In genomic region chr9:131739988-131740648, GRCh38 we compare ENCODE assay signal across 8 cellular contexts. TPM values are rescaled to one million over a fixed set of nuclear protein-coding genes. Genes with fewer than 3 reads are reported as not detected.
DNase-seq lines count a peak whose midpoint lies in the region; FAIRE-seq and TF ChIP-seq lines count a peak whose summit lies in the region.

Gene RAPGEF1 (minus strand): TSS chr9:131740076. CDS start chr9:131739830, 246 bp downstream.

- no peaks in the 10 kb centered on the region for H3K9me3 ChIP-seq in endothelial cell of umbilical vein (replicated peaks; ENCODE audit: control insufficient read depth, insufficient read depth, low read length)
- no peaks in the 10 kb centered on the region for H3K9me3 ChIP-seq in mucosa of rectum (ENCODE audit: control insufficient read depth in 2 of 2, low read length in 2 of 2)

- H4K20me1 ChIP-seq in endothelial cell of umbilical vein (replicated peaks; ENCODE audit: control insufficient read depth, extremely low read depth, insufficient read depth, low read length) = no peaks in the 10 kb centered on the region

- intact Hi-C loops in endothelial cell of umbilical vein (cut with micrococcal nuclease) = loop anchor here (1.0 kb wide), 2 partner anchors 84 to 149 kb away; no protein-coding TSS in a partner anchor

- CTCF ChIA-PET in endothelial cell of umbilical vein (lab: Charles Lee) = interaction anchor here (0.7 to 10.0 kb wide), 22 partner anchors 12 to 237 kb away, joined by 3 to 89 read pairs (median 4); no protein-coding TSS in a partner anchor

- H3K9ac ChIP-seq in endothelial cell of umbilical vein (replicated peaks; ENCODE audit: extremely low read depth, insufficient read depth, low read length) = peak within 1 kb of the TSS; percentile 90
- peak within 1 kb of the TSS; percentile 80 to 87 for H3K9ac ChIP-seq in mucosa of rectum (ENCODE audit: low read depth in 1 of 2, low read length in 2 of 2)

- peaks cover 42% of the 10 kb centered on the region for H3K79me2 ChIP-seq in endothelial cell of umbilical vein (ENCODE audit: control insufficient read depth, insufficient read depth, low read length)

- POLR2A ChIA-PET in endothelial cell of umbilical vein (lab: Charles Lee) = interaction anchor here (0.7 kb wide), 1 partner anchor 391 kb away, joined by 3 read pairs; no protein-coding TSS in a partner anchor

- H3K4me2 ChIP-seq in endothelial cell of umbilical vein (ENCODE audit: insufficient read depth, low read length) = peak within 1 kb of the TSS; percentile 90

- H3K4me1 ChIP-seq in endothelial cell of umbilical vein (ENCODE audit: control insufficient read depth, extremely low read depth, insufficient read depth, low read length) (peaks cover 32% of the 10 kb centered on the region), mucosa of rectum (ENCODE audit: control insufficient read depth in 2 of 2, insufficient read depth in 2 of 2, low read length in 2 of 2) (peaks cover 32 to 33% of the 10 kb centered on the region in 2 donors)

- no TSS peak for BruUV-seq in endothelial cell of umbilical vein (replicated peaks; lab: Mats Ljungman, UMichigan)

- TF ChIP-seq CTCF in GM12865 (IDR thresholded peaks at IDR 0.05; ENCODE audit: insufficient read depth, low read depth, low read length, missing control alignments) (peak; percentile 88), HFF-Myc (IDR thresholded peaks at IDR 0.05; ENCODE audit: low read depth, low read length, missing control alignments) (peak; percentile 67), endothelial cell of umbilical vein (IDR thresholded peaks at IDR 0.05; ENCODE audit: extremely low read depth in 1 of 2, insufficient read depth in 1 of 2, low read depth in 1 of 2, low read length in 2 of 2) (peak; percentile 75 to 77)

- dilution Hi-C loops in endothelial cell of umbilical vein (cut with MboI; ENCODE audit: extremely low pct_ligation_motif_present, low sequenced_read_pairs) = no loop called here

- no peaks in the 10 kb centered on the region for H3K9me1 ChIP-seq in endothelial cell of umbilical vein (replicated peaks; ENCODE audit: control insufficient read depth, extremely low read depth, insufficient read depth, low read length)

- H2AFZ ChIP-seq in endothelial cell of umbilical vein (ENCODE audit: low read depth, low read length) = no peak within 1 kb of the TSS

- peak within 1 kb of the TSS; percentile 73 for H3K27ac ChIP-seq in endothelial cell of umbilical vein (ENCODE audit: insufficient read depth, low read depth, low read length)
- H3K27ac ChIP-seq in mucosa of rectum (ENCODE audit: low read depth in 2 of 2, low read length in 2 of 2) = peak within 1 kb of the TSS; percentile 82 to 83

- DNase-seq in GM12865 (ENCODE audit: low read depth) (peak; percentile 73), HFF-Myc (ENCODE audit: extremely low read depth, low read depth) (no peak), NCI-H2171 (lab: John Stamatoyannopoulos, UW) (peak; percentile 76), endothelial cell of umbilical vein (ENCODE audit: low read depth, low spot score) (no peak), DMS114 treated with DMSO at 0.1 percent for 48 hours (lab: John Stamatoyannopoulos, UW; ENCODE audit: unreplicated experiment) (no peak)
- DNase-seq in activated CD8-positive, alpha-beta memory T cell treated with anti-CD3 and anti-CD28 coated beads, Interleukin-2, amount 50 U/mL, for 4 hours = peak; percentile 85
- DNase-seq in stimulated activated CD8-positive, alpha-beta memory T cell treated with anti-CD3 and anti-CD28 coated beads, Interleukin-4, amount 100 ng/mL, for 48 hours = peak; percentile 92

- no peak for TF ChIP-seq POLR2A in endothelial cell of umbilical vein (IDR thresholded peaks at IDR 0.05; ENCODE audit: low read depth, low read length)

- H3K4me3 ChIP-seq in GM12865 (ENCODE audit: low read depth, low read length) (peak within 1 kb of the TSS; percentile 65), HFF-Myc (replicated peaks; ENCODE audit: low read depth, low read length) (peak within 1 kb of the TSS; percentile 69), endothelial cell of umbilical vein (replicated peaks in 1 of 3; ENCODE audit: insufficient read depth in 1 of 3, low read depth in 1 of 3, low read length in 3 of 3) (peak within 1 kb of the TSS; percentile 36 to 84 (median 75)), mucosa of rectum (ENCODE audit: low read length in 2 of 2) (peak within 1 kb of the TSS; percentile 79 to 93)

- no peaks in the 10 kb centered on the region for H3K27me3 ChIP-seq in endothelial cell of umbilical vein (ENCODE audit: control insufficient read depth in 2 of 2, insufficient read depth in 2 of 2, low read length in 2 of 2)
- no peaks in the 10 kb centered on the region for H3K27me3 ChIP-seq in mucosa of rectum (ENCODE audit: control insufficient read depth in 2 of 2, insufficient read depth in 2 of 2, low read length in 2 of 2)

- H3K36me3 ChIP-seq in endothelial cell of umbilical vein (ENCODE audit: control insufficient read depth in 2 of 2, extremely low read depth in 1 of 2, insufficient read depth in 2 of 2, low read length in 2 of 2) (no peaks in the 10 kb centered on the region), mucosa of rectum (ENCODE audit: control insufficient read depth in 2 of 2, insufficient read depth in 2 of 2, low read length in 2 of 2) (no peaks in the 10 kb centered on the region)

- no peak for FAIRE-seq in endothelial cell of umbilical vein (lab: Jason Lieb, UNC)

TF ChIP-seq in endothelial cell of umbilical vein, 7 proteins besides CTCF, POLR2A, EP300 and RAD21:
- TF ChIP-seq POLR2AphosphoS5 (IDR thresholded peaks at IDR 0.05; ENCODE audit: insufficient read depth, low read depth, low read length) (peak; percentile 57), MAX (IDR thresholded peaks at IDR 0.05; ENCODE audit: insufficient read depth, insufficient read length) (no peak)

RNA-seq across cellular contexts. Expression of gene RAPGEF1, which starts in this region (rescaled TPM):
- total RNA-seq in endothelial cell of umbilical vein = 124 TPM in 2 replicates
- polyA plus RNA-seq in endothelial cell of umbilical vein = 50.0 and 53.3 TPM in 2 replicates
- 51.0 and 57.8 TPM in 2 replicates for polyA plus RNA-seq in endothelial cell of umbilical vein (2011; cell fraction: cytosol; rRNA removed)
- polyA plus RNA-seq in endothelial cell of umbilical vein (2011; cell fraction: nucleus; rRNA removed) = 75.3 and 79.7 TPM in 2 replicates
- polyA plus RNA-seq in endothelial cell of umbilical vein (2012) = 72.5 and 82.9 TPM in 2 replicates
- 50.3 and 57.7 TPM in 2 replicates for polyA minus RNA-seq in endothelial cell of umbilical vein
- 17.2 TPM for polyA minus RNA-seq in endothelial cell of umbilical vein (2011; cell fraction: cytosol; rRNA and poly(A)+ RNA removed)
- polyA minus RNA-seq in endothelial cell of umbilical vein (2011; cell fraction: nucleus; rRNA and poly(A)+ RNA removed) = 35.9 and 37.0 TPM in 2 replicates

Comparison
In these comparisons a context has a peak if more than half of its experiments do, and no peak if none do; other contexts are left out.
1. DNase-seq: peak in GM12865 (single experiment), NCI-H2171 (single experiment), activated CD8-positive, alpha-beta memory T cell treated with anti-CD3 and anti-CD28 coated beads, Interleukin-2, amount 50 U/mL, for 4 hours (single experiment) and stimulated activated CD8-positive, alpha-beta memory T cell treated with anti-CD3 and anti-CD28 coated beads, Interleukin-4, amount 100 ng/mL, for 48 hours (single experiment); none in HFF-Myc (single experiment), endothelial cell of umbilical vein (single experiment) and DMS114 treated with DMSO at 0.1 percent for 48 hours (single experiment).
2. Peak in every context shown above with its lines, with median percentiles within 50 percentile points of each other: H3K4me3 ChIP-seq and CTCF ChIP-seq.